Comparison of ENCODE assay signal across 1 cellular context in the genomic region with DNA sequence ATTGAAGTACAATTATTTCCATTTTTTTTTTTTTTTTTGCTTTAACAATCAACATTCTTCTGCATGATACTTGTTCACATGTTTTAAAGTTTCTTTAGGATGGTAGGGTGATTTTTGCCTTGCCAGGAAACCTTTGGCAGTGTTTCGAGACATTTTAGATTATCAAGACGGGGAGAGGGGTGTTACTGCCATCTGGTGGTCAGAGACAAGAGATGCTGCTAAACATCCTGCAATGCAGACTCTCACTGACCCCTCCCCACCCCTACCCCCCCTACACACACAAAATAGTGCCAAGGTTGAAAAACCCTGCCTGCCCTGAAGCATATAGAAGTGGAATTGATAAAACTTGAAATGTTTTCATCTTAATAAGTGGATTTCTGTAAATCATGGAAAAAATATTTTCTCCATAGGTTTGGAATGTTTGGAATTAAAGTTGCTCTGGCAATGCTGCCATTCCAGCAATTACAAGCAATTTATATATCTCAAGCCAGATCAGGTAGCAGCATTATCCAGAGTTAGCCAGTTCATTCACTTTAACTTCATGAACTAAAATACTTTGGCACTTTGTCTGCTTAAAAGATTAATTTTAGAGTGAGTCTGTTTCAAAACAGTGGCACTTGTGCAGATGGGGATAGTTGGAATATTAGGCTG.
A peak's percentile ranks its signal among the peaks of the same experiment; 100 is the strongest.
TF ChIP-seq lines count a peak whose summit lies in the region.

No MANE protein-coding gene starts in this region.

TF ChIP-seq in K562, 482 proteins besides CTCF, POLR2A, EP300 and RAD21 (continued from another document):
- TF ChIP-seq, protein P1, sequence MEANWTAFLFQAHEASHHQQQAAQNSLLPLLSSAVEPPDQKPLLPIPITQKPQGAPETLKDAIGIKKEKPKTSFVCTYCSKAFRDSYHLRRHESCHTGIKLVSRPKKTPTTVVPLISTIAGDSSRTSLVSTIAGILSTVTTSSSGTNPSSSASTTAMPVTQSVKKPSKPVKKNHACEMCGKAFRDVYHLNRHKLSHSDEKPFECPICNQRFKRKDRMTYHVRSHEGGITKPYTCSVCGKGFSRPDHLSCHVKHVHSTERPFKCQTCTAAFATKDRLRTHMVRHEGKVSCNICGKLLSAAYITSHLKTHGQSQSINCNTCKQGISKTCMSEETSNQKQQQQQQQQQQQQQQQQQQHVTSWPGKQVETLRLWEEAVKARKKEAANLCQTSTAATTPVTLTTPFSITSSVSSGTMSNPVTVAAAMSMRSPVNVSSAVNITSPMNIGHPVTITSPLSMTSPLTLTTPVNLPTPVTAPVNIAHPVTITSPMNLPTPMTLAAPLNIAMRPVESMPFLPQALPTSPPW (CRISPR knock-in tag; IDR thresholded peaks at IDR 0.05): peak; percentile 87
- TF ChIP-seq DPF2 (IDR thresholded peaks at IDR 0.05) (0 out of 2 replicates have a peak, but pooled peaks have one; percentile 17), SMAD1 (IDR thresholded peaks at IDR 0.05; ENCODE audit: low read depth, low read length, partially characterized antibody) (no peak), ETV1 (tag; conservative IDR thresholded peaks at IDR 0.05; ENCODE audit: low read depth) (no peak), ZEB2 (IDR thresholded peaks at IDR 0.05) (no peak), SIX5 (IDR thresholded peaks at IDR 0.05; ENCODE audit: borderline replicate concordance in 1 of 2, insufficient read depth in 1 of 2, low read depth in 1 of 2, low read length in 2 of 2) (no peak), ZNF766 (CRISPR knock-in tag; conservative IDR thresholded peaks at IDR 0.05) (no peak), CBFA2T3 (IDR thresholded peaks at IDR 0.05) (no peak), FUS (optimal IDR thresholded peaks at IDR 0.05; ENCODE audit: low read depth, low read length) (no peak), EGR1 (conservative IDR thresholded peaks at IDR 0.05) (no peak), CREM (IDR thresholded peaks at IDR 0.05; ENCODE audit: low read depth) (0 out of 2 replicates have a peak, but pooled peaks have one; percentile 25), HNRNPL (IDR thresholded peaks at IDR 0.05; ENCODE audit: low read depth, low read length) (no peak), ATF1 (CRISPR knock-in tag; IDR thresholded peaks at IDR 0.05) (no peak), ATF1 (tag; IDR thresholded peaks at IDR 0.05) (no peak), JUND (IDR thresholded peaks at IDR 0.05; ENCODE audit: borderline replicate concordance, low read depth, low read length) (peak; percentile 49; the same call in 1 of the 2 replicates), JUND (tag; IDR thresholded peaks at IDR 0.05; ENCODE audit: borderline replicate concordance, low read depth, low read length) (no peak), THRAP3 (IDR thresholded peaks at IDR 0.05; ENCODE audit: borderline replicate concordance) (no peak), STAT5B (CRISPR knock-in tag; IDR thresholded peaks at IDR 0.05) (no peak), PHB2 (IDR thresholded peaks at IDR 0.05; ENCODE audit: low read depth) (no peak), SMC3 (conservative IDR thresholded peaks at IDR 0.05; ENCODE audit: insufficient read depth, low read depth, low read length) (peak; percentile 68), ELF4 (CRISPR knock-in tag; IDR thresholded peaks at IDR 0.05) (no peak), SAFB (IDR thresholded peaks at IDR 0.05; ENCODE audit: borderline replicate concordance, low read depth, low read length) (no peak), GABPA (tag; conservative IDR thresholded peaks at IDR 0.05; ENCODE audit: low read depth) (no peak), ZNF408 (CRISPR knock-in tag; IDR thresholded peaks at IDR 0.05; ENCODE audit: low read depth) (no peak), KDM5B (IDR thresholded peaks at IDR 0.05; ENCODE audit: insufficient replicate concordance, low read depth, low read length) (no peak), CBX1 (IDR thresholded peaks at IDR 0.05; ENCODE audit: low read depth) (no peak), PHF8 (IDR thresholded peaks at IDR 0.05; ENCODE audit: borderline replicate concordance, low read length) (no peak), RNF2 (IDR thresholded peaks at IDR 0.05) (no peak), CBX8 (IDR thresholded peaks at IDR 0.05; ENCODE audit: borderline replicate concordance, extremely low read depth, low read depth, low read length, poor library complexity, severe bottlenecking) (no peak), CC2D1A (IDR thresholded peaks at IDR 0.05) (peak; percentile 54; the same call in 1 of the 2 replicates)
- TF ChIP-seq, protein P2, sequence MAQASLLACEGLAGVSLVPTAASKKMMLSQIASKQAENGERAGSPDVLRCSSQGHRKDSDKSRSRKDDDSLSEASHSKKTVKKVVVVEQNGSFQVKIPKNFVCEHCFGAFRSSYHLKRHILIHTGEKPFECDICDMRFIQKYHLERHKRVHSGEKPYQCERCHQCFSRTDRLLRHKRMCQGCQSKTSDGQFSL (CRISPR knock-in tag; IDR thresholded peaks at IDR 0.05): peak; percentile 74
- TF ChIP-seq, protein P2 (tag; IDR thresholded peaks at IDR 0.05): peak in 1 of 2 experiments; percentile 89; a peak in 2 of 4 replicates
- TF ChIP-seq, protein P3, sequence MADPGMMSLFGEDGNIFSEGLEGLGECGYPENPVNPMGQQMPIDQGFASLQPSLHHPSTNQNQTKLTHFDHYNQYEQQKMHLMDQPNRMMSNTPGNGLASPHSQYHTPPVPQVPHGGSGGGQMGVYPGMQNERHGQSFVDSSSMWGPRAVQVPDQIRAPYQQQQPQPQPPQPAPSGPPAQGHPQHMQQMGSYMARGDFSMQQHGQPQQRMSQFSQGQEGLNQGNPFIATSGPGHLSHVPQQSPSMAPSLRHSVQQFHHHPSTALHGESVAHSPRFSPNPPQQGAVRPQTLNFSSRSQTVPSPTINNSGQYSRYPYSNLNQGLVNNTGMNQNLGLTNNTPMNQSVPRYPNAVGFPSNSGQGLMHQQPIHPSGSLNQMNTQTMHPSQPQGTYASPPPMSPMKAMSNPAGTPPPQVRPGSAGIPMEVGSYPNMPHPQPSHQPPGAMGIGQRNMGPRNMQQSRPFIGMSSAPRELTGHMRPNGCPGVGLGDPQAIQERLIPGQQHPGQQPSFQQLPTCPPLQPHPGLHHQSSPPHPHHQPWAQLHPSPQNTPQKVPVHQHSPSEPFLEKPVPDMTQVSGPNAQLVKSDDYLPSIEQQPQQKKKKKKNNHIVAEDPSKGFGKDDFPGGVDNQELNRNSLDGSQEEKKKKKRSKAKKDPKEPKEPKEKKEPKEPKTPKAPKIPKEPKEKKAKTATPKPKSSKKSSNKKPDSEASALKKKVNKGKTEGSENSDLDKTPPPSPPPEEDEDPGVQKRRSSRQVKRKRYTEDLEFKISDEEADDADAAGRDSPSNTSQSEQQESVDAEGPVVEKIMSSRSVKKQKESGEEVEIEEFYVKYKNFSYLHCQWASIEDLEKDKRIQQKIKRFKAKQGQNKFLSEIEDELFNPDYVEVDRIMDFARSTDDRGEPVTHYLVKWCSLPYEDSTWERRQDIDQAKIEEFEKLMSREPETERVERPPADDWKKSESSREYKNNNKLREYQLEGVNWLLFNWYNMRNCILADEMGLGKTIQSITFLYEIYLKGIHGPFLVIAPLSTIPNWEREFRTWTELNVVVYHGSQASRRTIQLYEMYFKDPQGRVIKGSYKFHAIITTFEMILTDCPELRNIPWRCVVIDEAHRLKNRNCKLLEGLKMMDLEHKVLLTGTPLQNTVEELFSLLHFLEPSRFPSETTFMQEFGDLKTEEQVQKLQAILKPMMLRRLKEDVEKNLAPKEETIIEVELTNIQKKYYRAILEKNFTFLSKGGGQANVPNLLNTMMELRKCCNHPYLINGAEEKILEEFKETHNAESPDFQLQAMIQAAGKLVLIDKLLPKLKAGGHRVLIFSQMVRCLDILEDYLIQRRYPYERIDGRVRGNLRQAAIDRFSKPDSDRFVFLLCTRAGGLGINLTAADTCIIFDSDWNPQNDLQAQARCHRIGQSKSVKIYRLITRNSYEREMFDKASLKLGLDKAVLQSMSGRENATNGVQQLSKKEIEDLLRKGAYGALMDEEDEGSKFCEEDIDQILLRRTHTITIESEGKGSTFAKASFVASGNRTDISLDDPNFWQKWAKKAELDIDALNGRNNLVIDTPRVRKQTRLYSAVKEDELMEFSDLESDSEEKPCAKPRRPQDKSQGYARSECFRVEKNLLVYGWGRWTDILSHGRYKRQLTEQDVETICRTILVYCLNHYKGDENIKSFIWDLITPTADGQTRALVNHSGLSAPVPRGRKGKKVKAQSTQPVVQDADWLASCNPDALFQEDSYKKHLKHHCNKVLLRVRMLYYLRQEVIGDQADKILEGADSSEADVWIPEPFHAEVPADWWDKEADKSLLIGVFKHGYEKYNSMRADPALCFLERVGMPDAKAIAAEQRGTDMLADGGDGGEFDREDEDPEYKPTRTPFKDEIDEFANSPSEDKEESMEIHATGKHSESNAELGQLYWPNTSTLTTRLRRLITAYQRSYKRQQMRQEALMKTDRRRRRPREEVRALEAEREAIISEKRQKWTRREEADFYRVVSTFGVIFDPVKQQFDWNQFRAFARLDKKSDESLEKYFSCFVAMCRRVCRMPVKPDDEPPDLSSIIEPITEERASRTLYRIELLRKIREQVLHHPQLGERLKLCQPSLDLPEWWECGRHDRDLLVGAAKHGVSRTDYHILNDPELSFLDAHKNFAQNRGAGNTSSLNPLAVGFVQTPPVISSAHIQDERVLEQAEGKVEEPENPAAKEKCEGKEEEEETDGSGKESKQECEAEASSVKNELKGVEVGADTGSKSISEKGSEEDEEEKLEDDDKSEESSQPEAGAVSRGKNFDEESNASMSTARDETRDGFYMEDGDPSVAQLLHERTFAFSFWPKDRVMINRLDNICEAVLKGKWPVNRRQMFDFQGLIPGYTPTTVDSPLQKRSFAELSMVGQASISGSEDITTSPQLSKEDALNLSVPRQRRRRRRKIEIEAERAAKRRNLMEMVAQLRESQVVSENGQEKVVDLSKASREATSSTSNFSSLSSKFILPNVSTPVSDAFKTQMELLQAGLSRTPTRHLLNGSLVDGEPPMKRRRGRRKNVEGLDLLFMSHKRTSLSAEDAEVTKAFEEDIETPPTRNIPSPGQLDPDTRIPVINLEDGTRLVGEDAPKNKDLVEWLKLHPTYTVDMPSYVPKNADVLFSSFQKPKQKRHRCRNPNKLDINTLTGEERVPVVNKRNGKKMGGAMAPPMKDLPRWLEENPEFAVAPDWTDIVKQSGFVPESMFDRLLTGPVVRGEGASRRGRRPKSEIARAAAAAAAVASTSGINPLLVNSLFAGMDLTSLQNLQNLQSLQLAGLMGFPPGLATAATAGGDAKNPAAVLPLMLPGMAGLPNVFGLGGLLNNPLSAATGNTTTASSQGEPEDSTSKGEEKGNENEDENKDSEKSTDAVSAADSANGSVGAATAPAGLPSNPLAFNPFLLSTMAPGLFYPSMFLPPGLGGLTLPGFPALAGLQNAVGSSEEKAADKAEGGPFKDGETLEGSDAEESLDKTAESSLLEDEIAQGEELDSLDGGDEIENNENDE (IDR thresholded peaks at IDR 0.05; ENCODE audit: low read depth, low read length): no peak
- TF ChIP-seq, protein P4, sequence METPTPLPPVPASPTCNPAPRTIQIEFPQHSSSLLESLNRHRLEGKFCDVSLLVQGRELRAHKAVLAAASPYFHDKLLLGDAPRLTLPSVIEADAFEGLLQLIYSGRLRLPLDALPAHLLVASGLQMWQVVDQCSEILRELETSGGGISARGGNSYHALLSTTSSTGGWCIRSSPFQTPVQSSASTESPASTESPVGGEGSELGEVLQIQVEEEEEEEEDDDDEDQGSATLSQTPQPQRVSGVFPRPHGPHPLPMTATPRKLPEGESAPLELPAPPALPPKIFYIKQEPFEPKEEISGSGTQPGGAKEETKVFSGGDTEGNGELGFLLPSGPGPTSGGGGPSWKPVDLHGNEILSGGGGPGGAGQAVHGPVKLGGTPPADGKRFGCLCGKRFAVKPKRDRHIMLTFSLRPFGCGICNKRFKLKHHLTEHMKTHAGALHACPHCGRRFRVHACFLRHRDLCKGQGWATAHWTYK (CRISPR knock-in tag; IDR thresholded peaks at IDR 0.05): no peak
